29 cellular contexts compared by ENCODE assay signal in the genomic region with DNA sequence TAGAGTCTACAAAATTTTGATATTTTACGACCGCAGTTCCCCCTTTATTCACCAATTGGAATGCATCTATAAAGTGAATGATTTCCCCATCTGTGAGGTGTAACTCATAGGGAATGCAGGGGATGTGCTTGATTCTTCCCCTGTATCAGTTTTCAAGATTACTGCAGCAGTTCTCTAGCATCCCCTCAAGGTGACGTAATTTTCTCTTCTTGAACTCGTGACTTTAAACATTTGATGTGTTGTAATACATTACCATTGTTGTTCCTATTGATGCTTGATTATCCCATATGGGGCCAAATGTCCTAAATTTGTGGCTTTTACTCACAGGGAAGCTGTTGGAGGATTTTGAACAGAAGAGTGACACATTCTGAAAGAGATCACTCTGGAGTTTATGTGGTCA.
"Had no signal": no experiment of that assay in that cellular context is flagged by ENCODE, and none has a peak within 500 bp of the region (broad histone marks: within the 10 kb centered on the region; RNA-seq: fewer than 3 reads in every experiment).

No MANE protein-coding gene starts in this region.

- H3K4me3 Mint-ChIP-seq: naive thymus-derived CD4-positive, alpha-beta T cell; natural killer cell; nephron; neural progenitor cell; stimulated activated memory B cell treated with anti-CD40 and anti-IgM and Interleukin-4, amounts not matched to agents 10 μg/mL and 1 μg/mL and 100 μg/mL, for 72 hours; stimulated activated naive CD8-positive, alpha-beta T cell treated with anti-CD3 and anti-CD28 coated beads, Interleukin-15, amount 100 ng/mL, for 72 hours; type B pancreatic cell had no signal

- H3K36me3 ChIP-seq: neural progenitor cell, ovary, suprapubic skin, tibial artery, transverse colon, upper lobe of right lung, uterus had no signal

- H3K27me3 ChIP-seq: neural progenitor cell, ovary, suprapubic skin, testis, tibial artery, transverse colon, upper lobe of right lung, uterus had no signal

- H3K9me3 ChIP-seq: ovary, psoas muscle, suprapubic skin, testis, tibial artery, transverse colon, upper lobe of right lung, uterus had no signal

- H3K27ac Mint-ChIP-seq: naive thymus-derived CD4-positive, alpha-beta T cell; natural killer cell; neural progenitor cell; progenitor cell of endocrine pancreas; stimulated activated memory B cell treated with anti-CD40 and anti-IgM and Interleukin-4, amounts not matched to agents 10 μg/mL and 1 μg/mL and 100 μg/mL, for 72 hours; stimulated activated naive CD8-positive, alpha-beta T cell treated with anti-CD3 and anti-CD28 coated beads, Interleukin-15, amount 100 ng/mL, for 72 hours; type B pancreatic cell had no signal

- H3K9me3 Mint-ChIP-seq: natural killer cell; neural progenitor cell; stimulated activated naive CD8-positive, alpha-beta T cell treated with anti-CD3 and anti-CD28 coated beads, Interleukin-15, amount 100 ng/mL, for 72 hours; type B pancreatic cell had no signal

- H3K27ac ChIP-seq: neural progenitor cell, ovary, parathyroid adenoma, psoas muscle, suprapubic skin, testis, tibial artery, transverse colon, upper lobe of right lung had no signal

- H3K4me1 Mint-ChIP-seq: natural killer cell; stimulated activated memory B cell treated with anti-CD40 and anti-IgM and Interleukin-4, amounts not matched to agents 10 μg/mL and 1 μg/mL and 100 μg/mL, for 72 hours had no signal

- DNase-seq: naive thymus-derived CD4-positive, alpha-beta T cell; natural killer cell; occipital lobe; ovary; posterior cingulate gyrus; psoas muscle; right cardiac atrium; small intestine; stimulated activated CD4-positive, alpha-beta T cell treated with anti-CD3 and anti-CD28 coated beads, Interleukin-15, amount 100 ng/mL, for 24 hours; stimulated activated CD4-positive, alpha-beta T cell treated with anti-CD3 and anti-CD28 coated beads, Interleukin-4, amount 100 ng/mL, for 1 hour; stimulated activated CD4-positive, alpha-beta T cell treated with anti-CD3 and anti-CD28 coated beads, Interleukin-4, amount 100 ng/mL, for 4 hours; stimulated activated CD8-positive, alpha-beta memory T cell treated with anti-CD3 and anti-CD28 coated beads, Interleukin-4, amount 100 ng/mL, for 48 hours; stimulated activated naive CD4-positive, alpha-beta T cell; stimulated activated naive CD8-positive, alpha-beta T cell treated with anti-CD3 and anti-CD28 coated beads, Interleukin-15, amount 100 ng/mL, for 72 hours; stimulated activated naive CD8-positive, alpha-beta T cell treated with anti-CD3 and anti-CD28 coated beads, Interleukin-15, Interleukin-2, amounts not matched to agents 100 U/mL and 50 U/mL, for 24 hours; substantia nigra; testis; tibial artery; transverse colon; upper lobe of right lung; uterus had no signal

- H3K9ac ChIP-seq: neural progenitor cell, parathyroid adenoma had no signal

- H3K27me3 Mint-ChIP-seq: progenitor cell of endocrine pancreas; stimulated activated memory B cell treated with anti-CD40 and anti-IgM and Interleukin-4, amounts not matched to agents 10 μg/mL and 1 μg/mL and 100 μg/mL, for 72 hours; stimulated activated naive CD8-positive, alpha-beta T cell treated with anti-CD3 and anti-CD28 coated beads, Interleukin-15, amount 100 ng/mL, for 72 hours had no signal

- H3K36me3 Mint-ChIP-seq: natural killer cell, neural progenitor cell, type B pancreatic cell had no signal

- ATAC-seq: naive thymus-derived CD4-positive, alpha-beta T cell; natural killer cell; psoas muscle; right cardiac atrium; sciatic nerve; stimulated activated memory B cell treated with anti-CD40 and anti-IgM and Interleukin-4, amounts not matched to agents 10 μg/mL and 1 μg/mL and 100 μg/mL, for 72 hours; stimulated activated naive CD8-positive, alpha-beta T cell treated with anti-CD3 and anti-CD28 coated beads, Interleukin-15, amount 100 ng/mL, for 72 hours; stimulated activated naive CD8-positive, alpha-beta T cell treated with anti-CD3 and anti-CD28 coated beads, Interleukin-15, Interleukin-2, amounts not matched to agents 100 U/mL and 50 U/mL, for 24 hours; upper lobe of right lung had no signal

- H3K4me3 ChIP-seq: neural progenitor cell, ovary, psoas muscle, suprapubic skin, testis, tibial artery, transverse colon, upper lobe of right lung, uterus had no signal

- H2AFZ ChIP-seq: neural progenitor cell, parathyroid adenoma had no signal

- H3K4me2 ChIP-seq: neural progenitor cell had no signal

- FAIRE-seq: small intestine had no signal
